Comparison of ENCODE assay signal across 31 cellular contexts in the genomic region with DNA sequence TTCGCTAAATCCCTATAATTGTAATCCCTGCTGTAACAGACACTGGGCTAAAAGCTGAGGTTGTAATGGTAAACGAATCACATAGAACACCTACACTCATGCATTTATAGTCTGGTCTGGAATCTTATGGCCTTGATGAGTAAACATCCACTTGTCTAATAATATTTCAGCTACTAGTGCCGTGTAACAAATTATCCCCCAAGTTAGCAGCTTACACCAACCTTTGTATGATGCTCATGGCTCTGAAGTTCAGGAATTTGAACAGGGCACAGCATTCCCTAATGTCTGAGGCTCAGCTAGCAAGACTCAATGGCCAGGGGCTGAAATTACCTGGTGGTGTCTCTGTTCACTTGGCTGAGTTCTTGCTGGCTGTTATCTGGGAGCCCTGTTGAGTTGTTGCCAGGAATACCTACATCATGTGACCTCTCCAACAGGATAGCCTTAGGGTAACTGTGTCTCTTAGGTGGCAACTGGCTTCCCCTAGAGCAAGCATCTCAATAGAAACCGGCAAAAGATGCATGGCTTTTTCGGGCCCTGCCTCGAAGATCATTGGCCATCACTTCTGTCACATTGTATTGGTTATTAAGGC.
"Had no signal": no experiment of that assay in that cellular context is flagged by ENCODE, and none has a peak within 500 bp of the region (broad histone marks: within the 10 kb centered on the region; RNA-seq: fewer than 3 reads in every experiment).

No MANE protein-coding gene starts in this region.

- H3K9me3 Mint-ChIP-seq: activated naive CD4-positive, alpha-beta T cell treated with anti-CD3 and anti-CD28 coated beads for 36 hours; activated T-cell treated with anti-CD3 and anti-CD28 coated beads, Interleukin-2, amount 50 U/mL, for 4 hours; T-helper 2 cell treated with Interferon-gamma antibody and Interleukin-4, amounts not matched to agents 5 μg/mL and 100 μg/mL, for 36 hours had no signal

- H3K27ac ChIP-seq: adrenal gland, body of pancreas, breast epithelium, Peyer's patch, SJSA1 had no signal

- H3K27ac Mint-ChIP-seq: activated CD4-positive, alpha-beta T cell treated with anti-CD3 and anti-CD28 coated beads for 36 hours; activated CD4-positive, alpha-beta T cell treated with anti-CD3 and anti-CD28 coated beads, Interleukin-2, amount 10 ng/mL, durations not matched to agents 7 days and 5 days; activated naive CD4-positive, alpha-beta T cell treated with anti-CD3 and anti-CD28 coated beads for 36 hours; activated naive CD4-positive, alpha-beta T cell treated with anti-CD3 and anti-CD28 coated beads, Interleukin-2, amount 50 U/mL, for 72 hours; activated T-helper 1 cell treated with anti-CD3 and anti-CD28 coated beads, Interleukin-12 subunit alpha, Interleukin-12 subunit beta, Interleukin-2, Interleukin-4 antibody, amounts not matched to agents 30 ng/mL and 10 ng/mL and 1 ng/mL, durations not matched to agents 14 hours and 24 hours and 36 hours; T-helper 1 cell treated with Interleukin-12 subunit alpha and Interleukin-12 subunit beta and Interleukin-4 antibody, amounts not matched to agents 30 μg/mL and 1 μg/mL, for 36 hours; T-helper 2 cell treated with Interferon-gamma antibody and Interleukin-4, amounts not matched to agents 5 μg/mL and 100 μg/mL, for 36 hours; WTC11 had no signal

- H3K4me3 ChIP-seq: adrenal gland, body of pancreas, breast epithelium, Peyer's patch, SJSA1 had no signal

- H3K9me2 ChIP-seq: SK-N-SH had no signal

- H3K9me3 ChIP-seq: adrenal gland, body of pancreas, breast epithelium, Peyer's patch, SJSA1, SK-N-SH had no signal

- H3K4me2 ChIP-seq: SK-N-SH had no signal

- H3K4me1 ChIP-seq: breast epithelium had no signal

- H3K4me3 Mint-ChIP-seq: activated CD4-positive, alpha-beta T cell treated with anti-CD3 and anti-CD28 coated beads for 36 hours; activated CD4-positive, alpha-beta T cell treated with anti-CD3 and anti-CD28 coated beads, Interleukin-2, amount 10 ng/mL, durations not matched to agents 7 days and 5 days; activated naive CD4-positive, alpha-beta T cell treated with anti-CD3 and anti-CD28 coated beads for 36 hours; activated T-cell treated with anti-CD3 and anti-CD28 coated beads, Interleukin-2, amount 50 U/mL, for 4 hours; activated T-helper 1 cell treated with anti-CD3 and anti-CD28 coated beads, Interleukin-12 subunit alpha, Interleukin-12 subunit beta, Interleukin-2, Interleukin-4 antibody, amounts not matched to agents 30 ng/mL and 10 ng/mL and 1 ng/mL, durations not matched to agents 14 hours and 24 hours and 36 hours; T-helper 1 cell treated with Interleukin-12 subunit alpha and Interleukin-12 subunit beta and Interleukin-4 antibody, amounts not matched to agents 30 μg/mL and 1 μg/mL, for 36 hours; T-helper 2 cell treated with Interferon-gamma antibody and Interleukin-4, amounts not matched to agents 5 μg/mL and 100 μg/mL, for 36 hours; WTC11 had no signal

- H3K9ac ChIP-seq: SK-N-SH had no signal

- H3K36me3 Mint-ChIP-seq: activated naive CD4-positive, alpha-beta T cell treated with anti-CD3 and anti-CD28 coated beads, Interleukin-2, amount 50 U/mL, for 72 hours; WTC11 had no signal

- ATAC-seq: activated CD4-positive, alpha-beta T cell treated with anti-CD3 and anti-CD28 coated beads for 36 hours; activated CD4-positive, CD25-positive, alpha-beta regulatory T cell treated with anti-CD3 and anti-CD28 coated beads, Interleukin-2, amount 50 U/mL, for 24 hours; activated naive CD4-positive, alpha-beta T cell treated with anti-CD3 and anti-CD28 coated beads, Interleukin-2, amount 50 U/mL, for 72 hours; activated T-cell treated with anti-CD3 and anti-CD28 coated beads, Interleukin-2, amount 50 U/mL, for 4 hours; body of pancreas; WTC11 had no signal

- H3K27me3 ChIP-seq: adrenal gland, body of pancreas, breast epithelium, Peyer's patch, SJSA1 had no signal

- H3K27me3 Mint-ChIP-seq: activated CD4-positive, alpha-beta T cell treated with anti-CD3 and anti-CD28 coated beads for 36 hours had no signal

- H3K36me3 ChIP-seq: adrenal gland, breast epithelium, Peyer's patch, SJSA1 had no signal

- DNase-seq: activated CD4-positive, alpha-beta T cell treated with anti-CD3 and anti-CD28 coated beads for 36 hours; activated CD4-positive, alpha-beta T cell treated with anti-CD3 and anti-CD28 coated beads, Interleukin-2, amount 10 ng/mL, durations not matched to agents 7 days and 5 days; activated CD4-positive, alpha-beta T cell treated with anti-CD3 and anti-CD28 coated beads, Interleukin-2, amount 50 U/mL, for 48 hours; activated CD8-positive, alpha-beta memory T cell treated with anti-CD3 and anti-CD28 coated beads, Interleukin-2, amount 50 U/mL, for 4 hours; activated gamma-delta T cell treated with Interleukin-2 at 50 U/mL for 16 hours; activated naive CD4-positive, alpha-beta T cell treated with anti-CD3 and anti-CD28 coated beads for 36 hours; activated T-cell treated with anti-CD3 and anti-CD28 coated beads for 4 hours; activated T-cell treated with anti-CD3 and anti-CD28 coated beads, Interleukin-2, amount 50 U/mL, for 4 hours; adrenal gland; body of pancreas; MM.1S; MV-4-11; NCI-H1092; NCI-H1436 treated with DMSO at 0.1 percent for 48 hours; NCI-H1694 treated with DMSO at 0.1 percent for 48 hours; NCI-H2029; NCI-H345; NCI-H524 treated with DMSO at 0.1 percent for 48 hours; Peyer's patch; RPMI8226; SHP77 treated with DMSO at 0.1 percent for 48 hours; SK-N-SH had no signal

- FAIRE-seq: astrocyte had no signal
